8 cellular contexts compared by ENCODE assay signal in genomic region chr2:55618025-55618648, GRCh38. TPM values are rescaled to one million over a fixed set of nuclear protein-coding genes. Genes with fewer than 3 reads are reported as not detected.
DNase-seq lines count a peak whose midpoint lies in the region; ATAC-seq, FAIRE-seq and TF ChIP-seq lines count a peak whose summit lies in the region.

No MANE protein-coding gene starts in this region.

- TF ChIP-seq POLR2A in K562 (conservative IDR thresholded peaks at IDR 0.05): no peak

- intact Hi-C loops in Right ventricle myocardium superior (cut with DNase I) (no loop called here), Right ventricle myocardium inferior (cut with DNase I) (loop anchor here (5.0 kb wide), 1 partner anchor 74 kb away; the partner anchor contains the start of gene PNPT1), K562 (cut with micrococcal nuclease) (loop anchor here (5.0 kb wide), 2 partner anchors 201 to 336 kb away; partner anchors contain the start of gene CCDC88A), upper lobe of right lung (cut with DNase I) (no loop called here)

- FAIRE-seq in K562 (lab: Jason Lieb, UNC): peak; percentile 46

- H3K9me3 ChIP-seq in HUES48 (ENCODE audit: control insufficient read depth, insufficient read depth, low read length) (no peaks in the 10 kb centered on the region), K562 (replicated peaks; ENCODE audit: control insufficient read depth, insufficient read depth, low read depth, low read length) (no peaks in the 10 kb centered on the region), upper lobe of right lung (no peaks in the 10 kb centered on the region)

- no peaks in the 10 kb centered on the region for H3K27me3 ChIP-seq in HUES48 (ENCODE audit: control insufficient read depth, insufficient read depth, low read length)
- H3K27me3 ChIP-seq in K562 (ENCODE audit: control insufficient read depth in 2 of 2, insufficient read depth in 2 of 2, low read length in 2 of 2): no peaks in the 10 kb centered on the region
- no peaks in the 10 kb centered on the region for H3K27me3 ChIP-seq in upper lobe of right lung

- H3K4me1 ChIP-seq in HUES48 (ENCODE audit: control insufficient read depth, insufficient read depth, low read length) (peaks cover 6% of the 10 kb centered on the region; the same call in 1 of the 2 replicates), K562 (replicated peaks in 1 of 2; ENCODE audit: control insufficient read depth in 2 of 2, insufficient read depth in 2 of 2, low read length in 2 of 2) (peaks cover 6 to 8% of the 10 kb centered on the region in 2 experiments; a peak in 4 of 5 replicates), upper lobe of right lung (peaks cover 38% of the 10 kb centered on the region)

- peaks cover 12% of the 10 kb centered on the region; the same call in 1 of the 2 replicates for H4K20me1 ChIP-seq in K562 (replicated peaks; ENCODE audit: control insufficient read depth, insufficient read depth, low read length)

- TF ChIP-seq CTCF in K562 (IDR thresholded peaks at IDR 0.05 in 2 of 3, conservative IDR thresholded peaks at IDR 0.05 in 1 of 3; ENCODE audit: insufficient read depth in 2 of 3, low read depth in 1 of 3, low read length in 3 of 3): no peak; a peak in 1 of 6 replicates
- no peak for TF ChIP-seq CTCF in upper lobe of right lung (IDR thresholded peaks at IDR 0.05)

- CTCF ChIA-PET in K562 (lab: Yijun Ruan, JAX; ENCODE audit: low intra/inter-chr PET ratio): interaction anchor here (0.6 kb wide), 1 partner anchor 13 kb away, joined by 4 read pairs; no protein-coding TSS in a partner anchor

- TSS peak; percentile 76 for BruUV-seq in K562 (replicated peaks; lab: Mats Ljungman, UMichigan)

- peak overlapping the region; percentile 76 for H2AFZ ChIP-seq in K562 (ENCODE audit: low read depth, low read length)

- no peak for TF ChIP-seq EP300 in K562 (IDR thresholded peaks at IDR 0.05; ENCODE audit: low read length)

- H3K79me2 ChIP-seq in K562 (ENCODE audit: control insufficient read depth, insufficient read depth, low read length): peaks cover 98% of the 10 kb centered on the region

- H3K4me2 ChIP-seq in K562 (ENCODE audit: insufficient read depth, low read length): peak overlapping the region; percentile 98

- H3K4me3 ChIP-seq in HUES48 (ENCODE audit: low read depth, low read length) (peak overlapping the region; percentile 91), K562 (peak overlapping the region; percentile 98), upper lobe of right lung (peak overlapping the region; percentile 91)

- H3K36me3 ChIP-seq in HUES48 (ENCODE audit: control insufficient read depth, insufficient read depth, low read length) (peaks cover 27% of the 10 kb centered on the region), K562 (ENCODE audit: control insufficient read depth, insufficient read depth, low read length) (peaks cover 44% of the 10 kb centered on the region), upper lobe of right lung (peaks cover 31% of the 10 kb centered on the region)

- under 1% methylated on average over 26 of the region's 26 CpGs for WGBS in K562 (ENCODE audit: insufficient coverage, low coverage, missing lambda C conversion rate)

- TF ChIP-seq RAD21 in K562 (CRISPR knock-in tag; conservative IDR thresholded peaks at IDR 0.05 in 1 of 2, IDR thresholded peaks at IDR 0.05 in 1 of 2): no peak

- H3K27ac ChIP-seq in HUES48 (ENCODE audit: low read depth, low read length): peak overlapping the region; percentile 94
- H3K27ac ChIP-seq in K562 (ENCODE audit: extremely low read depth, low read depth, low read length): peak overlapping the region; percentile 97
- H3K27ac ChIP-seq in upper lobe of right lung: peak overlapping the region; percentile 93

- H3K9me1 ChIP-seq in K562 (ENCODE audit: control insufficient read depth, insufficient read depth, low read length): peaks cover 3% of the 10 kb centered on the region

- POLR2A ChIA-PET in K562 (lab: Yijun Ruan, JAX): interaction anchor here (0.6 to 2.2 kb wide), 13 partner anchors 8 to 1433 kb away, joined by 3 to 11 read pairs (median 4); partner anchors contain the start of gene CFAP36

- H3K9ac ChIP-seq in HUES48 (ENCODE audit: low read depth, low read length): peak overlapping the region; percentile 85
- peak overlapping the region; percentile 96 to 99 for H3K9ac ChIP-seq in K562 (ENCODE audit: insufficient read depth in 1 of 2, low read depth in 2 of 2, low read length in 2 of 2)

- in situ Hi-C loops in K562 (cut with MboI): no loop called here

- ATAC-seq in Right ventricle myocardium superior (ENCODE audit: poor library complexity): peak; percentile 1
- no peak for ATAC-seq in Right ventricle myocardium inferior
- peak; percentile 2 for ATAC-seq in K562
- ATAC-seq in upper lobe of right lung: no peak
- ATAC-seq in HG02938 (IDR thresholded peaks at IDR 0.05; ENCODE audit: unreplicated experiment): no peak

- DNase-seq in Right ventricle myocardium superior (no peak), Right ventricle myocardium inferior (ENCODE audit: missing footprints) (no peak), K562 (ENCODE audit: extremely low read depth in 1 of 4, low spot score in 3 of 4) (peak in 1 of 4 experiments; percentile 33), kidney tubule cell (ENCODE audit: low spot score) (peak; percentile 19), upper lobe of right lung (no peak), NAMALWA (ENCODE audit: low spot score) (no peak)

TF ChIP-seq in K562, 482 proteins besides CTCF, POLR2A, EP300 and RAD21 (continues in another document):
- TF ChIP-seq RHOXF2B (CRISPR knock-in tag; conservative IDR thresholded peaks at IDR 0.05) (no peak), SPI1 (IDR thresholded peaks at IDR 0.05; ENCODE audit: borderline replicate concordance, low read depth, low read length) (peak; percentile 55; the same call in 1 of the 2 replicates), ARNT (IDR thresholded peaks at IDR 0.05) (0 out of 4 replicates have a peak, but pooled peaks of 1 of the 2 experiments have one; percentile 3), POLR2H (tag; IDR thresholded peaks at IDR 0.05; ENCODE audit: low read depth) (peak; percentile 62; the same call in 1 of the 2 replicates), ARID2 (IDR thresholded peaks at IDR 0.05) (0 out of 2 replicates have a peak, but pooled peaks have one; percentile 5), PTRF (tag; IDR thresholded peaks at IDR 0.05) (no peak), ZNF174 (CRISPR knock-in tag; IDR thresholded peaks at IDR 0.05) (0 out of 2 replicates have a peak, but pooled peaks have one; percentile 26), JUN (IDR thresholded peaks at IDR 0.05; ENCODE audit: borderline replicate concordance, low read depth, low read length) (no peak), JUN (CRISPR knock-in tag; IDR thresholded peaks at IDR 0.05; ENCODE audit: borderline replicate concordance) (peak; percentile 65; the same call in 1 of the 2 replicates), ZNF766 (CRISPR knock-in tag; conservative IDR thresholded peaks at IDR 0.05) (peak; percentile 39; the same call in 1 of the 2 replicates), DMBX1 (CRISPR knock-in tag; IDR thresholded peaks at IDR 0.05; ENCODE audit: borderline replicate concordance) (0 out of 2 replicates have a peak, but pooled peaks have one; percentile 32)

RNA-seq across cellular contexts. Expression of gene PPP4R3B, which starts 0.7 kb away (rescaled TPM):
- 24.7 TPM for total RNA-seq in Right ventricle myocardium superior
- 25.3 TPM for total RNA-seq in Right ventricle myocardium inferior
- 40.4 and 120 TPM in 2 replicates for total RNA-seq in K562 (2011; cell fraction: chromatin; rRNA removed; ENCODE audit: low replicate concordance)
- 17.2 and 19.1 TPM in 2 replicates for total RNA-seq in K562 (2011; cell fraction: nucleolus; rRNA removed)
- 40.8 and 59.5 TPM in 2 replicates for total RNA-seq in K562 (2011; cell fraction: nucleoplasm; rRNA removed)
- total RNA-seq in K562 (2014; rRNA removed): 35.3 and 43.5 TPM in 2 replicates
- total RNA-seq in K562 (2014; rRNA removed; fragmentation: Illumina TruSeq; extraction: Trizol): 51.6 and 57.3 TPM in 2 replicates
- total RNA-seq in K562 (2015; rRNA removed; fragmentation: Illumina TruSeq; extraction: Trizol): 50.3 and 59.2 TPM in 2 replicates
- 43.6 and 50.1 TPM in 2 replicates for total RNA-seq in K562 (2021)
- polyA plus RNA-seq in K562 (2011; rRNA removed): 31.1 and 41.9 TPM in 2 replicates
- 10.5 and 16.0 TPM in 2 replicates for polyA plus RNA-seq in K562 (2011; cell fraction: cytosol; rRNA removed)
- 16.6 and 21.7 TPM in 2 replicates for polyA plus RNA-seq in K562 (2011; cell fraction: nucleus; rRNA removed)
- 32.9 and 35.6 TPM in 2 replicates for polyA plus RNA-seq in K562 (2012)
- 45.0 and 48.2 TPM in 2 replicates for polyA plus RNA-seq in K562 (2014; fragmentation: Illumina TruSeq; extraction: Trizol)
- 10 to 100 TPM; 13.2 to 15.7 TPM for polyA plus RNA-seq in K562 (2014; fragmentation: Nextera tagmentation; extraction: Ambion mirVana)
- 35.2 and 35.6 TPM in 2 replicates for polyA plus RNA-seq in K562 (2014; rRNA removed)
- polyA minus RNA-seq in K562 (2011; rRNA and poly(A)+ RNA removed): 51.3 and 56.4 TPM in 2 replicates
- 22.6 and 27.6 TPM in 2 replicates for polyA minus RNA-seq in K562 (2011; cell fraction: cytosol; rRNA and poly(A)+ RNA removed)
- 23.6 and 43.3 TPM in 2 replicates for polyA minus RNA-seq in K562 (2011; cell fraction: nucleus; rRNA and poly(A)+ RNA removed)
- total RNA-seq in upper lobe of right lung: 65.5 TPM

Comparison
In these comparisons a context has a peak if more than half of its experiments do, and no peak if none do; other contexts are left out.
1. ATAC-seq: peak in Right ventricle myocardium superior (single experiment) and K562 (single experiment); none in Right ventricle myocardium inferior (single experiment), upper lobe of right lung (single experiment) and HG02938 (single experiment).
2. intact Hi-C loops: an anchor here in Right ventricle myocardium inferior (5.0 kb wide) and K562 (5.0 kb wide); none called in Right ventricle myocardium superior and upper lobe of right lung.
3. Peak in every context shown above with its lines, with median percentiles within 50 percentile points of each other: H3K27ac ChIP-seq and H3K4me3 ChIP-seq.